ENCODE assay signal across 8 cellular contexts in the genomic region with DNA sequence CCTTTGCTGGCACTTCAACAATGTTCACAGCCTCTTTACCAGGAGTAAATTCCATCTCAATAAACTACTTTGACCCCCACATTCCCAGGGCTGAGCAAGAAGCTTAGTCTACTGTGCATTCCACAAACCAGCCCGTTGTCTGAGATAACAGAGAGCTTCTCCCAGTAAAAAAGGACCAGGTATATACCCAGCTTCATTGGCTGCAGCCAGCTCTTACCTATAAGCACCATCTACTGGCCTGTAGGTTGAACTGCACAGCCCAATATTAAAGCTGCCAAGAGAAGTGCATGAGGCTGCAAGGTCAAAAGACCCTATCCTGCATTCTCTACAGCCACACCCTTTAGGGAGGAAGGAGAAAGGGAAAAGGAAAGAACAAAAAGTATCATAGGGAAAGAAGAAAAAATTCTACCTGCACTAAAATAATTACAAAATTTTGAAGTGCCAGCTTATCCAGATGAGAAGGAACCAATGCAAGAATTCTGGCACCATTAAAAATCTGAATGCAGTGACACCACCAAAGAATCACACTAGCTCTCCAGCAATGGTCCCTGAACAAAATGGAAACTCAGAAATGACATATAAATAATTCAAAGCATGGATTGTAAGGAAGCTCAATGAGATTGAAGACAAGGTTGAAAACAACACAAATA. TPM values are rescaled to one million over a fixed set of nuclear protein-coding genes. Genes with fewer than 3 reads are reported as not detected.
DNase-seq lines count a peak whose midpoint lies in the region; ATAC-seq and TF ChIP-seq lines count a peak whose summit lies in the region.

No MANE protein-coding gene starts in this region.

- H3K4me1 ChIP-seq in cardiac muscle cell (ENCODE audit: low read depth) (no peaks in the 10 kb centered on the region), thoracic aorta (ENCODE audit: control insufficient read depth in 1 of 2, low read depth in 2 of 2) (no peaks in the 10 kb centered on the region)

- CTCF ChIA-PET in activated CD4-positive, alpha-beta T cell treated with anti-CD3 and anti-CD28 coated beads, Interleukin-2, amount 10 ng/mL, durations not matched to agents 7 days and 5 days (lab: Charles Lee) = interaction anchor here (0.7 to 1.9 kb wide), 3 partner anchors 9 to 160 kb away, joined by 3 to 4 read pairs (median 3); no protein-coding TSS in a partner anchor

- no peak overlapping the region for H3K4me3 Mint-ChIP-seq in activated CD4-positive, alpha-beta T cell treated with anti-CD3 and anti-CD28 coated beads, Interleukin-2, amount 10 ng/mL, durations not matched to agents 7 days and 5 days
- no peak overlapping the region for H3K4me3 Mint-ChIP-seq in stimulated activated memory B cell treated with anti-CD40 and anti-IgM and Interleukin-4, amounts not matched to agents 10 μg/mL and 1 μg/mL and 100 μg/mL, for 72 hours

- H3K27ac ChIP-seq in cardiac muscle cell (no peak overlapping the region), thoracic aorta (no peak overlapping the region)

- no peaks in the 10 kb centered on the region for H3K36me3 ChIP-seq in H7 (replicated peaks; ENCODE audit: control insufficient read depth, insufficient read depth, low read length)
- no peaks in the 10 kb centered on the region for H3K36me3 ChIP-seq in cardiac muscle cell
- H3K36me3 ChIP-seq in thoracic aorta = no peaks in the 10 kb centered on the region

- H3K4me1 Mint-ChIP-seq in activated CD4-positive, alpha-beta T cell treated with anti-CD3 and anti-CD28 coated beads, Interleukin-2, amount 10 ng/mL, durations not matched to agents 7 days and 5 days = no peaks in the 10 kb centered on the region
- H3K4me1 Mint-ChIP-seq in stimulated activated memory B cell treated with anti-CD40 and anti-IgM and Interleukin-4, amounts not matched to agents 10 μg/mL and 1 μg/mL and 100 μg/mL, for 72 hours = no peaks in the 10 kb centered on the region

- H3K9me3 Mint-ChIP-seq in activated CD4-positive, alpha-beta T cell treated with anti-CD3 and anti-CD28 coated beads, Interleukin-2, amount 10 ng/mL, durations not matched to agents 7 days and 5 days = no peaks in the 10 kb centered on the region
- H3K9me3 Mint-ChIP-seq in stimulated activated memory B cell treated with anti-CD40 and anti-IgM and Interleukin-4, amounts not matched to agents 10 μg/mL and 1 μg/mL and 100 μg/mL, for 72 hours = peaks cover 5% of the 10 kb centered on the region

- ATAC-seq in SK-N-SH treated with all-trans-retinoic acid at 6 μM for 48 hours = peak; percentile 98
- no peak for ATAC-seq in thoracic aorta (ENCODE audit: insufficient number of reproducible peaks, low FRiP score, low read depth)
- ATAC-seq in stimulated activated memory B cell treated with anti-CD40 and anti-IgM and Interleukin-4, amounts not matched to agents 10 μg/mL and 1 μg/mL and 100 μg/mL, for 72 hours = no peak

- H3K4me3 ChIP-seq in H7 (ENCODE audit: insufficient read depth, low read depth, low read length) (no peak overlapping the region), cardiac muscle cell (no peak overlapping the region), thoracic aorta (no peak overlapping the region)

- no peaks in the 10 kb centered on the region for H3K36me3 Mint-ChIP-seq in activated CD4-positive, alpha-beta T cell treated with anti-CD3 and anti-CD28 coated beads, Interleukin-2, amount 10 ng/mL, durations not matched to agents 7 days and 5 days (ENCODE audit: low read depth)
- no peaks in the 10 kb centered on the region for H3K36me3 Mint-ChIP-seq in stimulated activated memory B cell treated with anti-CD40 and anti-IgM and Interleukin-4, amounts not matched to agents 10 μg/mL and 1 μg/mL and 100 μg/mL, for 72 hours

- H3K27ac Mint-ChIP-seq in activated CD4-positive, alpha-beta T cell treated with anti-CD3 and anti-CD28 coated beads, Interleukin-2, amount 10 ng/mL, durations not matched to agents 7 days and 5 days = no peak overlapping the region
- no peak overlapping the region for H3K27ac Mint-ChIP-seq in stimulated activated memory B cell treated with anti-CD40 and anti-IgM and Interleukin-4, amounts not matched to agents 10 μg/mL and 1 μg/mL and 100 μg/mL, for 72 hours

- POLR2A ChIA-PET in activated CD4-positive, alpha-beta T cell treated with anti-CD3 and anti-CD28 coated beads, Interleukin-2, amount 10 ng/mL, durations not matched to agents 7 days and 5 days (lab: Charles Lee) = no interaction called here

- TF ChIP-seq CTCF in cardiac muscle cell (IDR thresholded peaks at IDR 0.05; ENCODE audit: low read depth, low read length) (peak; percentile 81), thoracic aorta (IDR thresholded peaks at IDR 0.05) (peak; percentile 11)

- H3K27me3 ChIP-seq in H7 (ENCODE audit: control insufficient read depth, insufficient read depth, low read length) (no peaks in the 10 kb centered on the region), cardiac muscle cell (no peaks in the 10 kb centered on the region), thoracic aorta (replicated peaks; ENCODE audit: insufficient read depth) (no peaks in the 10 kb centered on the region)

- H3K9me3 ChIP-seq in cardiac muscle cell (ENCODE audit: low read depth) (no peaks in the 10 kb centered on the region), thoracic aorta (no peaks in the 10 kb centered on the region)

- in situ Hi-C loops in KBM-7 (cut with MboI; ENCODE audit: low pct_unique_long_range_greater_than_20kb, low sequenced_read_pairs) = no loop called here

- DNase-seq in activated CD4-positive, alpha-beta T cell treated with anti-CD3 and anti-CD28 coated beads, Interleukin-2, amount 10 ng/mL, durations not matched to agents 7 days and 5 days = peak; percentile 7
- DNase-seq in activated CD4-positive, alpha-beta T cell treated with anti-CD3 and anti-CD28 coated beads, Interleukin-2, amount 50 U/mL, for 4 hours = no peak
- DNase-seq in H7 (peak; percentile 63), KBM-7 (peak; percentile 41), cardiac muscle cell (ENCODE audit: low read depth in 1 of 2, low spot score in 1 of 2) (peak; percentile 51 to 65), thoracic aorta (ENCODE audit: low spot score) (no peak)

- no peaks in the 10 kb centered on the region for H3K27me3 Mint-ChIP-seq in activated CD4-positive, alpha-beta T cell treated with anti-CD3 and anti-CD28 coated beads, Interleukin-2, amount 10 ng/mL, durations not matched to agents 7 days and 5 days
- H3K27me3 Mint-ChIP-seq in stimulated activated memory B cell treated with anti-CD40 and anti-IgM and Interleukin-4, amounts not matched to agents 10 μg/mL and 1 μg/mL and 100 μg/mL, for 72 hours = no peaks in the 10 kb centered on the region

TF ChIP-seq in SK-N-SH treated with all-trans-retinoic acid at 6 μM for 48 hours, 23 proteins besides CTCF, POLR2A, EP300 and RAD21:
- TF ChIP-seq GLIS3 (CRISPR knock-in tag; IDR thresholded peaks at IDR 0.05) (no peak), ZNF8 (CRISPR knock-in tag; IDR thresholded peaks at IDR 0.05) (no peak), OSR1 (CRISPR knock-in tag; IDR thresholded peaks at IDR 0.05) (no peak), ZFP3 (CRISPR knock-in tag; IDR thresholded peaks at IDR 0.05) (no peak), PPARA (CRISPR knock-in tag; IDR thresholded peaks at IDR 0.05; ENCODE audit: borderline replicate concordance) (no peak), CSDC2 (CRISPR knock-in tag; IDR thresholded peaks at IDR 0.05) (no peak), ZFP30 (CRISPR knock-in tag; IDR thresholded peaks at IDR 0.05) (no peak), RARB (CRISPR knock-in tag; IDR thresholded peaks at IDR 0.05) (no peak)
- TF ChIP-seq, protein P1, sequence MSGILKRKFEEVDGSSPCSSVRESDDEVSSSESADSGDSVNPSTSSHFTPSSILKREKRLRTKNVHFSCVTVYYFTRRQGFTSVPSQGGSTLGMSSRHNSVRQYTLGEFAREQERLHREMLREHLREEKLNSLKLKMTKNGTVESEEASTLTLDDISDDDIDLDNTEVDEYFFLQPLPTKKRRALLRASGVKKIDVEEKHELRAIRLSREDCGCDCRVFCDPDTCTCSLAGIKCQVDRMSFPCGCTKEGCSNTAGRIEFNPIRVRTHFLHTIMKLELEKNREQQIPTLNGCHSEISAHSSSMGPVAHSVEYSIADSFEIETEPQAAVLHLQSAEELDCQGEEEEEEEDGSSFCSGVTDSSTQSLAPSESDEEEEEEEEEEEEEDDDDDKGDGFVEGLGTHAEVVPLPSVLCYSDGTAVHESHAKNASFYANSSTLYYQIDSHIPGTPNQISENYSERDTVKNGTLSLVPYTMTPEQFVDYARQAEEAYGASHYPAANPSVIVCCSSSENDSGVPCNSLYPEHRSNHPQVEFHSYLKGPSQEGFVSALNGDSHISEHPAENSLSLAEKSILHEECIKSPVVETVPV (CRISPR knock-in tag; IDR thresholded peaks at IDR 0.05) = no peak
- TF ChIP-seq, protein P2, sequence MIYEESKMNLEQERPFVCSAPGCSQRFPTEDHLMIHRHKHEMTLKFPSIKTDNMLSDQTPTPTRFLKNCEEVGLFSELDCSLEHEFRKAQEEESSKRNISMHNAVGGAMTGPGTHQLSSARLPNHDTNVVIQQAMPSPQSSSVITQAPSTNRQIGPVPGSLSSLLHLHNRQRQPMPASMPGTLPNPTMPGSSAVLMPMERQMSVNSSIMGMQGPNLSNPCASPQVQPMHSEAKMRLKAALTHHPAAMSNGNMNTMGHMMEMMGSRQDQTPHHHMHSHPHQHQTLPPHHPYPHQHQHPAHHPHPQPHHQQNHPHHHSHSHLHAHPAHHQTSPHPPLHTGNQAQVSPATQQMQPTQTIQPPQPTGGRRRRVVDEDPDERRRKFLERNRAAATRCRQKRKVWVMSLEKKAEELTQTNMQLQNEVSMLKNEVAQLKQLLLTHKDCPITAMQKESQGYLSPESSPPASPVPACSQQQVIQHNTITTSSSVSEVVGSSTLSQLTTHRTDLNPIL (CRISPR knock-in tag; IDR thresholded peaks at IDR 0.05; ENCODE audit: low read depth) = no peak

RNA-seq across cellular contexts. Expression of a gene that starts 45.7 kb away (rescaled TPM):
- total RNA-seq in activated CD4-positive, alpha-beta T cell treated with anti-CD3 and anti-CD28 coated beads, Interleukin-2, amount 10 ng/mL, durations not matched to agents 7 days and 5 days = under 1 TPM in 1 of 2 experiments, not detected in 1; 0.21 TPM
- total RNA-seq in H7 (2014; rRNA removed; shearing (Covaris generic)) = 10.3 and 11.8 TPM in 2 replicates
- total RNA-seq in cardiac muscle cell (5.0 and 18.0 TPM in 2 replicates), thoracic aorta (10 to 100 TPM; 11.0 to 16.6 TPM)
- polyA plus RNA-seq in cardiac muscle cell = 3.9 and 10.8 TPM in 2 replicates

Comparison
In these comparisons a context has a peak if more than half of its experiments do, and no peak if none do; other contexts are left out.
1. DNase-seq: peak in activated CD4-positive, alpha-beta T cell treated with anti-CD3 and anti-CD28 coated beads, Interleukin-2, amount 10 ng/mL, durations not matched to agents 7 days and 5 days (single experiment), H7 (single experiment), KBM-7 (single experiment) and cardiac muscle cell (2 of 2); none in activated CD4-positive, alpha-beta T cell treated with anti-CD3 and anti-CD28 coated beads, Interleukin-2, amount 50 U/mL, for 4 hours (0 of 2) and thoracic aorta (single experiment).